Comparison of ENCODE assay signal across 8 cellular contexts in the genomic region with DNA sequence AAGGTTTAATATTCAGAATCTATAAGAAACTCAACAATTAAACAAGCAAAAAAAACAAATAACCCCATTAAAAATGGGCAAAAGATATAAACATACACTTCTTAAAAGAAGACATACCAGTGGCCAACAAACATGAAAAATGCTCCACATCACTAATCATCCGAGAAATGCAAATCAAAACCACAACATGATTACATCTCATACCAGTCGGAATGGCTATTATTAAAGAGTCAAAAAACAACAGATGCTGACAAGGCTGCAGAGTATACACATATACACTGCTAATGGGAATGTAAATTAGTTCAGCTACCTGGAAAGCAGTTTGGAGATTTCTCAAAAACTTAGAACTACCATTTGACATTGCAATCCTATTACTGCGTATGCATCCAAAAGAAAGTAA.
DNase-seq lines count a peak whose midpoint lies in the region; ATAC-seq, FAIRE-seq and TF ChIP-seq lines count a peak whose summit lies in the region.
"Not testable (repeated sequence)": the region's sequence is repeated elsewhere in the genome, so short reads cannot be mapped to it uniquely, and the experiment has no call there.

No MANE protein-coding gene starts in this region.

- not testable (repeated sequence) for TF ChIP-seq EP300 in GM12878 (IDR thresholded peaks at IDR 0.05; ENCODE audit: borderline replicate concordance in 1 of 2, control insufficient read depth in 1 of 2, low read depth in 2 of 2, low read length in 2 of 2)

- not testable (repeated sequence) for H3K9me3 ChIP-seq in GM12878 (replicated peaks; ENCODE audit: control insufficient read depth, insufficient read depth, low read length)

- ATAC-seq in GM18870 (IDR thresholded peaks at IDR 0.05; ENCODE audit: unreplicated experiment) (peak; percentile 76), GM19455 (IDR thresholded peaks at IDR 0.05; ENCODE audit: unreplicated experiment) (peak; percentile 74), GM21619 (IDR thresholded peaks at IDR 0.05; ENCODE audit: unreplicated experiment) (peak; percentile 81), HG02870 (IDR thresholded peaks at IDR 0.05; ENCODE audit: unreplicated experiment) (peak; percentile 76), HG03103 (IDR thresholded peaks at IDR 0.05; ENCODE audit: low read depth, unreplicated experiment) (peak; percentile 71), HG03520 (IDR thresholded peaks at IDR 0.05; ENCODE audit: unreplicated experiment) (peak; percentile 73), GM12878 (peak; percentile 89)

- not testable (repeated sequence) for H3K4me1 ChIP-seq in GM12878 (ENCODE audit: control insufficient read depth, insufficient read depth, low read length)

- CTCF ChIA-PET in GM12878 (lab: Yijun Ruan, JAX): not testable (repeated sequence)

- intact Hi-C loops in GM12878 (cut with micrococcal nuclease; ENCODE audit: unreplicated experiment): not testable (repeated sequence)

- H3K4me2 ChIP-seq in GM12878 (ENCODE audit: control insufficient read depth, insufficient read depth): not testable (repeated sequence)

- H3K4me3 ChIP-seq in GM12878: not testable (repeated sequence)

- DNase-seq in GM12891 (ENCODE audit: insufficient read length, low spot score): not testable (repeated sequence)
- DNase-seq in GM12878 (ENCODE audit: low read depth, low spot score): peak; percentile 1

- H3K9ac ChIP-seq in GM12878 (ENCODE audit: control insufficient read depth, insufficient read depth, low read length): not testable (repeated sequence)

- POLR2A ChIA-PET in GM12878 (lab: Charles Lee): not testable (repeated sequence)

- TF ChIP-seq RAD21 in GM12878 (IDR thresholded peaks at IDR 0.05; ENCODE audit: insufficient read depth, low read depth, low read length): not testable (repeated sequence)

- not testable (repeated sequence) for TF ChIP-seq CTCF in GM12878 (IDR thresholded peaks at IDR 0.05 in 2 of 3, conservative IDR thresholded peaks at IDR 0.05 in 1 of 3; ENCODE audit: control insufficient read depth in 2 of 3, extremely low read depth in 1 of 3, insufficient read depth in 1 of 3, low read depth in 3 of 3, low read length in 3 of 3)

- not testable (repeated sequence) for H3K79me2 ChIP-seq in GM12878 (ENCODE audit: control insufficient read depth, insufficient read depth, low read length)

- FAIRE-seq in GM12891 (lab: Jason Lieb, UNC) (peak; percentile 80), GM12878 (lab: Jason Lieb, UNC) (peak; percentile 73)

- H2AFZ ChIP-seq in GM12878 (ENCODE audit: control insufficient read depth, low read depth, low read length): not testable (repeated sequence)

- RAD21 ChIA-PET in GM12878 (lab: Charles Lee; ENCODE audit: unreplicated experiment): not testable (repeated sequence)

- not testable (repeated sequence) for BruUV-seq in GM12878 (replicated peaks; lab: Mats Ljungman, UMichigan)

- TF ChIP-seq POLR2A in GM12891 (IDR thresholded peaks at IDR 0.05; ENCODE audit: low read depth, low read length); GM12878 (IDR thresholded peaks at IDR 0.05; ENCODE audit: low read depth, low read length): not testable (repeated sequence)

- not testable (repeated sequence) for H4K20me1 ChIP-seq in GM12878 (ENCODE audit: control insufficient read depth, insufficient read depth)

- H3K36me3 ChIP-seq in GM12878 (ENCODE audit: control insufficient read depth in 2 of 2, insufficient read depth in 2 of 2, low read length in 1 of 2): not testable (repeated sequence)

- SMC1A ChIA-PET in GM12878 (lab: Charles Lee; ENCODE audit: uncharacterized antibody, unreplicated experiment): not testable (repeated sequence)

- not testable (repeated sequence) for H3K27ac ChIP-seq in GM12878 (ENCODE audit: control insufficient read depth, insufficient read depth)

- in situ Hi-C loops in GM12878 (cut with MboI): not testable (repeated sequence)

- WGBS in GM12878 (ENCODE audit: insufficient coverage, insufficient replicate concordance, low lambda C conversion rate, missing lambda C conversion rate): 0% methylated on average over 2 of the region's 3 CpGs

- not testable (repeated sequence) for H3K27me3 ChIP-seq in GM12878 (replicated peaks in 1 of 2; ENCODE audit: control insufficient read depth in 2 of 2, insufficient read depth in 2 of 2, low read length in 1 of 2)

TF ChIP-seq in GM12878, 131 proteins besides CTCF, POLR2A, EP300 and RAD21:
- 0 out of 2 replicates have a peak, but pooled peaks have one; percentile 14 for TF ChIP-seq RUNX3 (IDR thresholded peaks at IDR 0.05; ENCODE audit: low read length)
TF ChIP-seq in GM12878: peak in this region for 1; not testable (repeated sequence) for 130.
